ENCODE assay signal across 10 cellular contexts in genomic region chr14:65927871-65928270, GRCh38.
DNase-seq lines count a peak whose midpoint lies in the region; ATAC-seq and TF ChIP-seq lines count a peak whose summit lies in the region.
"Had no signal": no experiment of that assay in that cellular context is flagged by ENCODE, and none has a peak within 500 bp of the region (broad histone marks: within the 10 kb centered on the region; RNA-seq: fewer than 3 reads in every experiment).

No MANE protein-coding gene starts in this region.

- H3K9me3 ChIP-seq in RWPE2 (ENCODE audit: severe bottlenecking): no peaks in the 10 kb centered on the region
- H3K9me3 ChIP-seq: HAP-1 had no signal

- no peaks in the 10 kb centered on the region for H3K36me3 ChIP-seq in RWPE2 (ENCODE audit: low read depth)
- H3K36me3 ChIP-seq: HAP-1 had no signal

- no peak overlapping the region for H3K4me3 ChIP-seq in RWPE2 (ENCODE audit: severe bottlenecking)
- H3K4me3 ChIP-seq: HAP-1 had no signal

- no peak for TF ChIP-seq CTCF in RWPE2 (IDR thresholded peaks at IDR 0.05; ENCODE audit: poor library complexity, severe bottlenecking)

- no peaks in the 10 kb centered on the region for H3K4me1 ChIP-seq in RWPE2 (ENCODE audit: insufficient read depth, poor library complexity, severe bottlenecking)

- peak; percentile 90 for DNase-seq in COR-L47 (lab: John Stamatoyannopoulos, UW)
- no peak for DNase-seq in RWPE2 (ENCODE audit: low spot score)
- DNase-seq in activated effector memory CD4-positive, alpha-beta T cell treated with Interleukin-2 at 50 U/mL for 16 hours: peak; percentile 78
- DNase-seq in stimulated activated CD4-positive, alpha-beta T cell treated with anti-CD3 and anti-CD28 coated beads, Interleukin-12 subunit alpha, Interleukin-12 subunit beta, amount 100 ng/mL, for 48 hours (ENCODE audit: low read depth in 2 of 3, low spot score in 1 of 3): peak; percentile 61 to 80 (median 69)
- no peak for DNase-seq in NCI-H82 (lab: John Stamatoyannopoulos, UW)
- DNase-seq in pons (ENCODE audit: low spot score): no peak
- no peak for DNase-seq in hepatic stellate cell (ENCODE audit: low spot score)
- no peak for DNase-seq in posterior vena cava (ENCODE audit: low spot score)
- DNase-seq: AML-193 had no signal

- ATAC-seq in RWPE2 (ENCODE audit: low read depth): peak; percentile 36; the same call in 1 of the 3 replicates

- H3K27ac ChIP-seq in RWPE2 (ENCODE audit: poor library complexity, severe bottlenecking): no peak overlapping the region

- H3K27me3 ChIP-seq in RWPE2 (ENCODE audit: insufficient read depth, poor library complexity, severe bottlenecking): peaks cover 26% of the 10 kb centered on the region

- intact Hi-C loops in posterior vena cava (cut with DNase I): no loop called here

Comparison
In these comparisons a context has a peak if more than half of its experiments do, and no peak if none do; other contexts are left out.
1. DNase-seq: peak in COR-L47 (single experiment), activated effector memory CD4-positive, alpha-beta T cell treated with Interleukin-2 at 50 U/mL for 16 hours (single experiment) and stimulated activated CD4-positive, alpha-beta T cell treated with anti-CD3 and anti-CD28 coated beads, Interleukin-12 subunit alpha, Interleukin-12 subunit beta, amount 100 ng/mL, for 48 hours (3 of 3); none in RWPE2 (single experiment), NCI-H82 (single experiment), pons (single experiment), hepatic stellate cell (single experiment) and posterior vena cava (single experiment).